ENCODE assay signal across 1 cellular context in genomic region chr4:102692474-102692873, GRCh38.
TF ChIP-seq lines count a peak whose summit lies in the region.

No MANE protein-coding gene starts in this region.

TF ChIP-seq in HepG2, 621 proteins besides CTCF, POLR2A, EP300 and RAD21 (continued from another document):
- no peak for TF ChIP-seq PRDM15 (CRISPR knock-in tag; IDR thresholded peaks at IDR 0.05)
- TF ChIP-seq PRDM4 (CRISPR knock-in tag; IDR thresholded peaks at IDR 0.05; ENCODE audit: borderline replicate concordance), result no peak
- TF ChIP-seq EHMT2 (IDR thresholded peaks at IDR 0.05; ENCODE audit: borderline replicate concordance, low read depth, low read length), result no peak
- no peak for TF ChIP-seq ZSCAN12 (CRISPR knock-in tag; IDR thresholded peaks at IDR 0.05)
- TF ChIP-seq AHR (CRISPR knock-in tag; IDR thresholded peaks at IDR 0.05), result no peak
- no peak for TF ChIP-seq ZNF253 (CRISPR knock-in tag; IDR thresholded peaks at IDR 0.05; ENCODE audit: borderline replicate concordance)
- TF ChIP-seq CEBPZ (IDR thresholded peaks at IDR 0.05; ENCODE audit: low read length), result no peak
